1 cellular context compared by ENCODE assay signal in the genomic region with DNA sequence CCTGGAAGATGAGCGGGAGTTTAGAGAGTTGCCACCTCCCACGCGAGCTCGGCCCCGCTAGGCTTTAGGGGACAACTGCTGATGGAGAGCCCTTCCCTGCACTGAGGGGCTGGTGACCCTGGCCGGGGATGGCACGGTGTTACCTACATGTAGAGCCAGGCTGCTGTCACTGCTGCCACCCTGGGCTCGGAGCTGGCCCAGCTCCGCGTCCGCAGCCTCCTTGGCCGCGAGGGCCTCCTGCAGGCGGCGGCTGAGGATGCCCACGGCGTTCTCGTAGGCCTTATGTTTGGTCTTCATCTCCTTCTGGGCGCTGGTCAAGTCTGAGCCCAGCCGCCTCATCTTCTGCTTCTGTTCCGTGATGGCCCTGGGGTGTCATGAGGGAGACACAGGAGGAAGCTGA.
TF ChIP-seq lines count a peak whose summit lies in the region.

No MANE protein-coding gene starts in this region.

TF ChIP-seq in K562, 482 proteins besides CTCF, POLR2A, EP300 and RAD21:
- TF ChIP-seq, protein P1, sequence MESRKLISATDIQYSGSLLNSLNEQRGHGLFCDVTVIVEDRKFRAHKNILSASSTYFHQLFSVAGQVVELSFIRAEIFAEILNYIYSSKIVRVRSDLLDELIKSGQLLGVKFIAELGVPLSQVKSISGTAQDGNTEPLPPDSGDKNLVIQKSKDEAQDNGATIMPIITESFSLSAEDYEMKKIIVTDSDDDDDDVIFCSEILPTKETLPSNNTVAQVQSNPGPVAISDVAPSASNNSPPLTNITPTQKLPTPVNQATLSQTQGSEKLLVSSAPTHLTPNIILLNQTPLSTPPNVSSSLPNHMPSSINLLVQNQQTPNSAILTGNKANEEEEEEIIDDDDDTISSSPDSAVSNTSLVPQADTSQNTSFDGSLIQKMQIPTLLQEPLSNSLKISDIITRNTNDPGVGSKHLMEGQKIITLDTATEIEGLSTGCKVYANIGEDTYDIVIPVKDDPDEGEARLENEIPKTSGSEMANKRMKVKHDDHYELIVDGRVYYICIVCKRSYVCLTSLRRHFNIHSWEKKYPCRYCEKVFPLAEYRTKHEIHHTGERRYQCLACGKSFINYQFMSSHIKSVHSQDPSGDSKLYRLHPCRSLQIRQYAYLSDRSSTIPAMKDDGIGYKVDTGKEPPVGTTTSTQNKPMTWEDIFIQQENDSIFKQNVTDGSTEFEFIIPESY (CRISPR knock-in tag; IDR thresholded peaks at IDR 0.05), result peak; percentile 95
- TF ChIP-seq TAF15 (IDR thresholded peaks at IDR 0.05; ENCODE audit: low read depth, low read length), result no peak
TF ChIP-seq in K562: peak in this region for 1.
